ENCODE assay signal across 18 cellular contexts in the genomic region with DNA sequence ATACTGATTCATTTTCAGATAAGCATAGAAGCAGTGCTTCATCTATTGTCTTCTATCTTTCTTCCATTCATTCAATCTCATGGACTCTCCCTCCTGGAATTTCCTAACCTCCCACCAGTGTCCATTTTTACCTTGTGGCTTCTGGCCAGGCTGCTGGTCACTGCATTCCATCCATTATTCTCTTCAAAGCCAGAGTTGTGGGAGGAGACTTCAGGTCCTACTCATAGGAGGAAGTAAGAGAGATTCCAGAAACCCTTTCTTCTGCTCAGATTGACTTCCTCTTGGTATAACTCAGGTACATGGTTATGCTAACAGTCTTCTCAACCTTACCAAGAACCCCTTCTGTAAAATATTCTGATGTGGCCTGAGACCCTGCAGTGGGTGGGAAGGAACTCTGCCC.
DNase-seq lines count a peak whose midpoint lies in the region; ATAC-seq and TF ChIP-seq lines count a peak whose summit lies in the region.
"Had no signal": no experiment of that assay in that cellular context is flagged by ENCODE, and none has a peak within 500 bp of the region (broad histone marks: within the 10 kb centered on the region; RNA-seq: fewer than 3 reads in every experiment).

No MANE protein-coding gene starts in this region.

- no peak for ATAC-seq in GM18519 (IDR thresholded peaks at IDR 0.05; ENCODE audit: low FRiP score, unreplicated experiment)
- no peak for ATAC-seq in HG02852 (IDR thresholded peaks at IDR 0.05; ENCODE audit: unreplicated experiment)
- ATAC-seq: right cardiac atrium; stimulated activated effector memory CD8-positive, alpha-beta T cell treated with anti-CD3 and anti-CD28 coated beads, Interleukin-12 subunit alpha, Interleukin-12 subunit beta, amount 100 ng/mL, for 72 hours had no signal

- no peak for TF ChIP-seq CTCF in HFFc6 (IDR thresholded peaks at IDR 0.05)

- H3K27ac ChIP-seq in SJCRH30: no peak overlapping the region
- H3K27ac ChIP-seq: neural progenitor cell had no signal

- H3K4me3 Mint-ChIP-seq in HFFc6: no peak overlapping the region
- H3K4me3 Mint-ChIP-seq: activated CD4-positive, alpha-beta T cell treated with anti-CD3 and anti-CD28 coated beads, Interleukin-2, amount 10 ng/mL, durations not matched to agents 7 days and 5 days; activated T-helper 1 cell treated with anti-CD3 and anti-CD28 coated beads, Interleukin-12 subunit alpha, Interleukin-12 subunit beta, Interleukin-2, Interleukin-4 antibody, amounts not matched to agents 30 ng/mL and 10 ng/mL and 1 ng/mL, durations not matched to agents 14 hours and 24 hours and 36 hours; neural progenitor cell; stimulated activated effector memory CD8-positive, alpha-beta T cell treated with anti-CD3 and anti-CD28 coated beads, Interleukin-12 subunit alpha, Interleukin-12 subunit beta, amount 100 ng/mL, for 72 hours; type B pancreatic cell had no signal

- peaks cover 25% of the 10 kb centered on the region for H3K4me1 Mint-ChIP-seq in HFFc6 (ENCODE audit: low read depth)
- H3K4me1 Mint-ChIP-seq: activated CD4-positive, alpha-beta T cell treated with anti-CD3 and anti-CD28 coated beads, Interleukin-2, amount 10 ng/mL, durations not matched to agents 7 days and 5 days; stimulated activated effector memory CD8-positive, alpha-beta T cell treated with anti-CD3 and anti-CD28 coated beads, Interleukin-12 subunit alpha, Interleukin-12 subunit beta, amount 100 ng/mL, for 72 hours had no signal

- H3K4me1 ChIP-seq in SJCRH30: no peaks in the 10 kb centered on the region; the same call in 1 of the 2 replicates

- peaks cover 1% of the 10 kb centered on the region; the same call in 1 of the 2 replicates for H3K27me3 Mint-ChIP-seq in HFFc6 (ENCODE audit: insufficient read depth)
- H3K27me3 Mint-ChIP-seq: activated CD4-positive, alpha-beta T cell treated with anti-CD3 and anti-CD28 coated beads, Interleukin-2, amount 10 ng/mL, durations not matched to agents 7 days and 5 days; type B pancreatic cell had no signal

- H3K9me3 Mint-ChIP-seq in HFFc6: no peaks in the 10 kb centered on the region
- H3K9me3 Mint-ChIP-seq: activated CD4-positive, alpha-beta T cell treated with anti-CD3 and anti-CD28 coated beads, Interleukin-2, amount 10 ng/mL, durations not matched to agents 7 days and 5 days; activated T-helper 1 cell treated with anti-CD3 and anti-CD28 coated beads, Interleukin-12 subunit alpha, Interleukin-12 subunit beta, Interleukin-2, Interleukin-4 antibody, amounts not matched to agents 30 ng/mL and 10 ng/mL and 1 ng/mL, durations not matched to agents 14 hours and 24 hours and 36 hours; stimulated activated effector memory CD8-positive, alpha-beta T cell treated with anti-CD3 and anti-CD28 coated beads, Interleukin-12 subunit alpha, Interleukin-12 subunit beta, amount 100 ng/mL, for 72 hours had no signal

- DNase-seq in A172 (ENCODE audit: low spot score) (peak; percentile 51), HFFc6 (peak; percentile 28), amniotic epithelial cell (ENCODE audit: low read depth) (peak; percentile 69), iPS-NIHi11 (ENCODE audit: low spot score) (peak; percentile 19), SJCRH30 (no peak)
- no peak for DNase-seq in activated naive CD4-positive, alpha-beta T cell treated with anti-CD3 and anti-CD28 coated beads, Interleukin-2, amount 50 U/mL, for 16 hours
- DNase-seq: activated CD4-positive, alpha-beta T cell treated with anti-CD3 and anti-CD28 coated beads, Interleukin-2, amount 10 ng/mL, durations not matched to agents 7 days and 5 days; amniotic stem cell; DMS 273 treated with DMSO at 0.1 percent for 48 hours; NCI-H2029 treated with DMSO at 0.1 percent for 48 hours; right cardiac atrium had no signal

- no peaks in the 10 kb centered on the region for H3K36me3 Mint-ChIP-seq in HFFc6 (ENCODE audit: low read depth)
- H3K36me3 Mint-ChIP-seq: neural progenitor cell; stimulated activated effector memory CD8-positive, alpha-beta T cell treated with anti-CD3 and anti-CD28 coated beads, Interleukin-12 subunit alpha, Interleukin-12 subunit beta, amount 100 ng/mL, for 72 hours; type B pancreatic cell had no signal

- no peaks in the 10 kb centered on the region for H3K36me3 ChIP-seq in SJCRH30
- H3K36me3 ChIP-seq: neural progenitor cell had no signal

- no peaks in the 10 kb centered on the region for H3K9me3 ChIP-seq in SJCRH30 (replicated peaks)

- H3K4me3 ChIP-seq in SJCRH30: no peak overlapping the region
- H3K4me3 ChIP-seq: lung, neural progenitor cell had no signal

- no peak overlapping the region for H3K27ac Mint-ChIP-seq in HFFc6
- H3K27ac Mint-ChIP-seq: activated CD4-positive, alpha-beta T cell treated with anti-CD3 and anti-CD28 coated beads, Interleukin-2, amount 10 ng/mL, durations not matched to agents 7 days and 5 days; activated T-helper 1 cell treated with anti-CD3 and anti-CD28 coated beads, Interleukin-12 subunit alpha, Interleukin-12 subunit beta, Interleukin-2, Interleukin-4 antibody, amounts not matched to agents 30 ng/mL and 10 ng/mL and 1 ng/mL, durations not matched to agents 14 hours and 24 hours and 36 hours; neural progenitor cell; stimulated activated effector memory CD8-positive, alpha-beta T cell treated with anti-CD3 and anti-CD28 coated beads, Interleukin-12 subunit alpha, Interleukin-12 subunit beta, amount 100 ng/mL, for 72 hours; type B pancreatic cell had no signal

- no peaks in the 10 kb centered on the region for H3K27me3 ChIP-seq in SJCRH30

Comparison
In these comparisons a context has a peak if more than half of its experiments do, and no peak if none do; other contexts are left out.
1. DNase-seq: peak in A172 (single experiment), HFFc6 (single experiment), amniotic epithelial cell (single experiment) and iPS-NIHi11 (single experiment); none in SJCRH30 (0 of 2) and activated naive CD4-positive, alpha-beta T cell treated with anti-CD3 and anti-CD28 coated beads, Interleukin-2, amount 50 U/mL, for 16 hours (single experiment).